ENCODE assay signal across 1 cellular context in genomic region chr4:52037730-52038108, GRCh38.
TF ChIP-seq lines count a peak whose summit lies in the region.

No MANE protein-coding gene starts in this region.

TF ChIP-seq in HepG2, 621 proteins besides CTCF, POLR2A, EP300 and RAD21:
- TF ChIP-seq POGZ (CRISPR knock-in tag; IDR thresholded peaks at IDR 0.05), result no peak
- TF ChIP-seq SOX13 (IDR thresholded peaks at IDR 0.05), result no peak
- TF ChIP-seq SOX13 (CRISPR knock-in tag; conservative IDR thresholded peaks at IDR 0.05 in 1 of 2, IDR thresholded peaks at IDR 0.05 in 1 of 2), result no peak
- no peak for TF ChIP-seq BATF2 (CRISPR knock-in tag; IDR thresholded peaks at IDR 0.05)
- 0 out of 2 replicates have a peak, but pooled peaks have one; percentile 23 for TF ChIP-seq ZBTB7A (CRISPR knock-in tag; IDR thresholded peaks at IDR 0.05)
- TF ChIP-seq AHDC1 (CRISPR knock-in tag; IDR thresholded peaks at IDR 0.05; ENCODE audit: borderline replicate concordance), result no peak
- peak; percentile 48; the same call in 1 of the 2 replicates for TF ChIP-seq GABPB1 (CRISPR knock-in tag; IDR thresholded peaks at IDR 0.05)
- peak; percentile 8 for TF ChIP-seq PHF8 (CRISPR knock-in tag; IDR thresholded peaks at IDR 0.05)
- no peak for TF ChIP-seq MED1 (CRISPR knock-in tag; IDR thresholded peaks at IDR 0.05)
- no peak for TF ChIP-seq ARNTL (CRISPR knock-in tag; IDR thresholded peaks at IDR 0.05)
- no peak for TF ChIP-seq ZFYVE20 (CRISPR knock-in tag; IDR thresholded peaks at IDR 0.05; ENCODE audit: borderline replicate concordance, low read depth)
- no peak for TF ChIP-seq RXRA (CRISPR knock-in tag; IDR thresholded peaks at IDR 0.05)
- no peak for TF ChIP-seq ZNF570 (CRISPR knock-in tag; IDR thresholded peaks at IDR 0.05; ENCODE audit: borderline replicate concordance)
